17 cellular contexts compared by ENCODE assay signal in genomic region chr17:56064506-56064905, GRCh38.
DNase-seq lines count a peak whose midpoint lies in the region; TF ChIP-seq lines count a peak whose summit lies in the region.
"Had no signal": no experiment of that assay in that cellular context is flagged by ENCODE, and none has a peak within 500 bp of the region (broad histone marks: within the 10 kb centered on the region; RNA-seq: fewer than 3 reads in every experiment).

No MANE protein-coding gene starts in this region.

- CTCF ChIA-PET in HEK293T (lab: Yijun Ruan, JAX) = no interaction called here

- no peaks in the 10 kb centered on the region for H3K79me2 ChIP-seq in trophoblast cell (ENCODE audit: control insufficient read depth, insufficient read depth, low read length, poor library complexity)

- H2BK5ac ChIP-seq in trophoblast cell (ENCODE audit: low read depth, low read length, poor library complexity) = no peak overlapping the region

- POLR2A ChIA-PET in HEK293T (lab: Yijun Ruan, JAX) = no interaction called here

- H2AFZ ChIP-seq in trophoblast cell (ENCODE audit: insufficient read depth, low read length, poor library complexity) = no peak overlapping the region

- H4K8ac ChIP-seq in trophoblast cell (ENCODE audit: low read depth, low read length) = no peak overlapping the region

- DNase-seq in NCI-H2171 (lab: John Stamatoyannopoulos, UW) (peak; percentile 85), NCI-H82 treated with DMSO at 0.1 percent for 48 hours (lab: John Stamatoyannopoulos, UW; ENCODE audit: unreplicated experiment) (peak; percentile 94), glutamatergic neuron (peak; percentile 64), trophoblast cell (peak; percentile 94 to 95), islet precursor cell (no peak), NCI-H2107 treated with DMSO at 0.1 percent for 48 hours (lab: John Stamatoyannopoulos, UW; ENCODE audit: unreplicated experiment) (no peak), HEK293T (ENCODE audit: extremely low spot score) (no peak)
- DNase-seq: ACHN; C1 segment of cervical spinal cord; DND-41; MM.1S; NCI-H1092; NCI-H1436 treated with DMSO at 0.1 percent for 48 hours; NCI-H2029 treated with DMSO at 0.1 percent for 48 hours; NCI-H2227 treated with DMSO at 0.1 percent for 48 hours; NCI-H69; NK-92 treated with Interleukin-12 subunit alpha and Interleukin-12 subunit beta, amount 100 ng/mL, for 24 hours had no signal

- no peak overlapping the region for H3K23ac ChIP-seq in trophoblast cell (ENCODE audit: low read length)

- H3K4me3 Mint-ChIP-seq in glutamatergic neuron (ENCODE audit: unreplicated experiment) = no peak overlapping the region

- H3K4ac ChIP-seq in trophoblast cell (ENCODE audit: low read depth, low read length) = no peak overlapping the region

- H3K4me2 ChIP-seq in trophoblast cell (ENCODE audit: low read length) = no peak overlapping the region

- peaks cover 2% of the 10 kb centered on the region for H3K27me3 Mint-ChIP-seq in glutamatergic neuron (ENCODE audit: unreplicated experiment)

- H3K4me1 ChIP-seq in trophoblast cell (ENCODE audit: control insufficient read depth in 1 of 2, insufficient read depth in 2 of 2, low read length in 2 of 2) = no peaks in the 10 kb centered on the region

- H3K36me3 Mint-ChIP-seq in glutamatergic neuron (ENCODE audit: unreplicated experiment) = peaks cover 3% of the 10 kb centered on the region

- no peak overlapping the region for H2AK5ac ChIP-seq in trophoblast cell (ENCODE audit: low read length)

- H3K27ac Mint-ChIP-seq in glutamatergic neuron (ENCODE audit: unreplicated experiment) = no peak overlapping the region

- no peak overlapping the region for H2BK12ac ChIP-seq in trophoblast cell (ENCODE audit: low read length)

- H3K9ac ChIP-seq in trophoblast cell (ENCODE audit: low read length) = no peak overlapping the region

- no peak overlapping the region for H3K14ac ChIP-seq in trophoblast cell (ENCODE audit: low read length)

- no peak overlapping the region for H4K91ac ChIP-seq in trophoblast cell (ENCODE audit: low read depth, low read length)

- no CpG with 5 or more reads among the region's 7 CpGs for WGBS in trophoblast cell (ENCODE audit: extremely low coverage, insufficient coverage, insufficient read length)

- TF ChIP-seq CTCF in glutamatergic neuron (IDR thresholded peaks at IDR 0.05; ENCODE audit: partially characterized antibody, unreplicated experiment) = no peak

- no peaks in the 10 kb centered on the region for H3K79me1 ChIP-seq in trophoblast cell (ENCODE audit: low read length)

- H3K27ac ChIP-seq in trophoblast cell (ENCODE audit: low read depth, low read length) = no peak overlapping the region

- no peak overlapping the region for H4K12ac ChIP-seq in trophoblast cell (ENCODE audit: low read depth, low read length)

- no peaks in the 10 kb centered on the region for H3K9me3 ChIP-seq in trophoblast cell (ENCODE audit: insufficient read depth, low read depth, low read length)

- no peaks in the 10 kb centered on the region for H3K9me3 Mint-ChIP-seq in glutamatergic neuron (ENCODE audit: unreplicated experiment)

- no peaks in the 10 kb centered on the region for H3K36me3 ChIP-seq in trophoblast cell (ENCODE audit: control insufficient read depth in 1 of 2, insufficient read depth in 2 of 2, low read length in 2 of 2)

- H3K4me1 Mint-ChIP-seq in glutamatergic neuron (ENCODE audit: low read depth, unreplicated experiment) = no peaks in the 10 kb centered on the region

- no peak overlapping the region for H3K4me3 ChIP-seq in trophoblast cell (ENCODE audit: low read depth, low read length)

- no peak overlapping the region for H2BK120ac ChIP-seq in trophoblast cell (ENCODE audit: insufficient read depth, low read length, poor library complexity)

- no peak overlapping the region for H3K18ac ChIP-seq in trophoblast cell (ENCODE audit: low read length)

- no peaks in the 10 kb centered on the region for H3K27me3 ChIP-seq in trophoblast cell (ENCODE audit: insufficient read depth, low read length)

TF ChIP-seq in HEK293T, 16 proteins besides CTCF, POLR2A, EP300 and RAD21:
- no peak for TF ChIP-seq BHLHE40 (IDR thresholded peaks at IDR 0.05; ENCODE audit: borderline replicate concordance)
TF ChIP-seq in HEK293T: peak in this region for 0.

Comparison
In these comparisons a context has a peak if more than half of its experiments do, and no peak if none do; other contexts are left out.
1. DNase-seq: peak in NCI-H2171 (single experiment), NCI-H82 treated with DMSO at 0.1 percent for 48 hours (single experiment), glutamatergic neuron (single experiment) and trophoblast cell (2 of 2); none in islet precursor cell (single experiment), NCI-H2107 treated with DMSO at 0.1 percent for 48 hours (single experiment) and HEK293T (single experiment).